In genomic region chr16:85518398-85519049, GRCh38 we compare ENCODE assay signal across 1 cellular context.
TF ChIP-seq lines count a peak whose summit lies in the region.

No MANE protein-coding gene starts in this region.

TF ChIP-seq in K562, 482 proteins besides CTCF, POLR2A, EP300 and RAD21:
- TF ChIP-seq SFPQ (IDR thresholded peaks at IDR 0.05; ENCODE audit: low read depth, low read length) (no peak), CREBBP (IDR thresholded peaks at IDR 0.05; ENCODE audit: low read depth, low read length) (peak; percentile 93)
